Comparison of ENCODE assay signal across 17 cellular contexts in the genomic region with DNA sequence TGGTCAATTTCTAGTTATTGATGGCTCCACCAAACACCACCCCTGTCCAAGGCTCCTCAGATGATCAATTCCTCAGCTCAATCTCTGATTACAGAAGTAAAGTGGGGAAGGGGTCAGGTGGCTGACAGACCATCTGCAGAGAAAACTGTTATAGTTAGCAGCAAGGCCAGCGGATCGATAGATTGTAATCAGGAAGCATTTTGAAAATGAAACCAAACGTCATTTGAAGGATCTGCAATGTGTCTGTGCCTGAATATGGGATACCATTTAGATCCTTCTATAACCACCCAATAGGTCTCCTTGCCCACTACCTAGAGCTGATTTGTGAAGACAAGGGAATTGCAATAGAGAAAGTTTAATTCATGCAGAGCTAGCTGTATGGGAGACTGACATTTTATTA. TPM values are rescaled to one million over a fixed set of nuclear protein-coding genes. Genes with fewer than 3 reads are reported as not detected.
DNase-seq lines count a peak whose midpoint lies in the region; ATAC-seq and TF ChIP-seq lines count a peak whose summit lies in the region.
"Had no signal": no experiment of that assay in that cellular context is flagged by ENCODE, and none has a peak within 500 bp of the region (broad histone marks: within the 10 kb centered on the region; RNA-seq: fewer than 3 reads in every experiment).

No MANE protein-coding gene starts in this region.

- H3K27ac ChIP-seq in CD4-positive, alpha-beta memory T cell (ENCODE audit: low read depth, low read length) = no peak overlapping the region
- H3K27ac ChIP-seq in right lobe of liver (no peak overlapping the region), parathyroid adenoma (no peak overlapping the region)
- H3K27ac ChIP-seq: GM23248 had no signal

- no peaks in the 10 kb centered on the region for H3K27me3 ChIP-seq in CD4-positive, alpha-beta memory T cell (ENCODE audit: insufficient read depth, low read length)
- no peaks in the 10 kb centered on the region for H3K27me3 ChIP-seq in right lobe of liver
- H3K27me3 ChIP-seq in parathyroid adenoma (ENCODE audit: control insufficient read depth, insufficient read depth, low read length) = no peaks in the 10 kb centered on the region

- WGBS in right lobe of liver (ENCODE audit: insufficient coverage, low coverage, low lambda C conversion rate, missing lambda C conversion rate) = 22% methylated on average over 3 of the region's 3 CpGs

- no peak overlapping the region for H3K9ac ChIP-seq in parathyroid adenoma
- H3K9ac ChIP-seq: GM23248 had no signal

- H3K9me3 ChIP-seq in CD4-positive, alpha-beta memory T cell (ENCODE audit: control insufficient read depth in 1 of 2, low read length in 2 of 2) = no peaks in the 10 kb centered on the region
- no peaks in the 10 kb centered on the region for H3K9me3 ChIP-seq in right lobe of liver
- H3K9me3 ChIP-seq in parathyroid adenoma (ENCODE audit: control insufficient read depth, low read length) = no peaks in the 10 kb centered on the region

- H3K4me3 ChIP-seq in CD4-positive, alpha-beta memory T cell (ENCODE audit: low read length in 2 of 2) = no peak overlapping the region
- H3K4me3 ChIP-seq in right lobe of liver (no peak overlapping the region), parathyroid adenoma (ENCODE audit: low read depth, low read length) (no peak overlapping the region)
- H3K4me3 ChIP-seq: GM12878, GM23248 had no signal

- ATAC-seq in right lobe of liver = peak in 3 of 4 donors; percentile 39 to 66 (median 48)
- ATAC-seq in HG02885 (IDR thresholded peaks at IDR 0.05; ENCODE audit: poor library complexity, unreplicated experiment) = no peak
- ATAC-seq: GM12878, HCT116 had no signal

- H2AFZ ChIP-seq in parathyroid adenoma = peak overlapping the region; percentile 61
- H2AFZ ChIP-seq: GM23248 had no signal

- TF ChIP-seq CTCF in right lobe of liver (IDR thresholded peaks at IDR 0.05) (no peak), parathyroid adenoma (IDR thresholded peaks at IDR 0.05) (no peak)

- H3K36me3 Mint-ChIP-seq in CD4-positive, alpha-beta memory T cell = no peaks in the 10 kb centered on the region
- H3K36me3 Mint-ChIP-seq in activated CD4-positive, alpha-beta memory T cell treated with anti-CD3 and anti-CD28 coated beads, Interleukin-2, amount 10 ng/mL, durations not matched to agents 7 days and 5 days (ENCODE audit: low read depth) = no peaks in the 10 kb centered on the region
- H3K36me3 Mint-ChIP-seq: CD14-positive monocyte had no signal

- CTCF ChIA-PET in CD4-positive, alpha-beta memory T cell (lab: Charles Lee; ENCODE audit: partially characterized antibody) = interaction anchor here (0.6 kb wide), 1 partner anchor 109 kb away, joined by 3 read pairs; no protein-coding TSS in a partner anchor
- CTCF ChIA-PET in activated CD4-positive, alpha-beta memory T cell treated with anti-CD3 and anti-CD28 coated beads, Interleukin-2, amount 10 ng/mL, durations not matched to agents 7 days and 5 days (lab: Charles Lee) = interaction anchor here (0.7 to 1.6 kb wide), 2 partner anchors 61 to 294 kb away, joined by 3 to 4 read pairs; a partner anchor contains a TSS

- TF ChIP-seq POLR2A in right lobe of liver (IDR thresholded peaks at IDR 0.05) = no peak

- H3K27me3 Mint-ChIP-seq in CD4-positive, alpha-beta memory T cell = peaks cover 0 to 1% of the 10 kb centered on the region in 2 donors
- H3K27me3 Mint-ChIP-seq in activated CD4-positive, alpha-beta memory T cell treated with anti-CD3 and anti-CD28 coated beads, Interleukin-2, amount 10 ng/mL, durations not matched to agents 7 days and 5 days = no peaks in the 10 kb centered on the region

- no peak overlapping the region for H3K4me2 ChIP-seq in parathyroid adenoma (ENCODE audit: low read length)

- POLR2A ChIA-PET in CD4-positive, alpha-beta memory T cell (lab: Charles Lee; ENCODE audit: partially characterized antibody) = no interaction called here
- POLR2A ChIA-PET in activated CD4-positive, alpha-beta memory T cell treated with anti-CD3 and anti-CD28 coated beads, Interleukin-2, amount 10 ng/mL, durations not matched to agents 7 days and 5 days (lab: Charles Lee) = interaction anchor here (1.1 kb wide), 1 partner anchor 196 kb away, joined by 3 read pairs; no protein-coding TSS in a partner anchor

- intact Hi-C loops in CD4-positive, alpha-beta memory T cell (cut with micrococcal nuclease) = no loop called here
- intact Hi-C loops in right lobe of liver (cut with DNase I) = no loop called here

- H3K79me2 ChIP-seq in parathyroid adenoma = no peaks in the 10 kb centered on the region

- H3K4me1 Mint-ChIP-seq in CD4-positive, alpha-beta memory T cell = peaks cover 0 to 4% (median 4%) of the 10 kb centered on the region in 4 donors
- H3K4me1 Mint-ChIP-seq in activated CD4-positive, alpha-beta memory T cell treated with anti-CD3 and anti-CD28 coated beads, Interleukin-2, amount 10 ng/mL, durations not matched to agents 7 days and 5 days = peaks cover 4% of the 10 kb centered on the region

- H3K9me3 Mint-ChIP-seq in CD4-positive, alpha-beta memory T cell = no peaks in the 10 kb centered on the region
- H3K9me3 Mint-ChIP-seq in activated CD4-positive, alpha-beta memory T cell treated with anti-CD3 and anti-CD28 coated beads, Interleukin-2, amount 10 ng/mL, durations not matched to agents 7 days and 5 days = no peaks in the 10 kb centered on the region
- H3K9me3 Mint-ChIP-seq: CD14-positive monocyte had no signal

- no peaks in the 10 kb centered on the region for H3K36me3 ChIP-seq in CD4-positive, alpha-beta memory T cell (ENCODE audit: insufficient read depth, low read length)
- H3K36me3 ChIP-seq in right lobe of liver = no peaks in the 10 kb centered on the region
- H3K36me3 ChIP-seq in parathyroid adenoma (ENCODE audit: control insufficient read depth, insufficient read depth, low read length) = no peaks in the 10 kb centered on the region

- peak overlapping the region in 1 of 7 donors; percentile 51 for H3K27ac Mint-ChIP-seq in CD4-positive, alpha-beta memory T cell
- H3K27ac Mint-ChIP-seq in activated CD4-positive, alpha-beta memory T cell treated with anti-CD3 and anti-CD28 coated beads, Interleukin-2, amount 10 ng/mL, durations not matched to agents 7 days and 5 days = no peak overlapping the region

- no peaks in the 10 kb centered on the region for H3K4me1 ChIP-seq in CD4-positive, alpha-beta memory T cell (ENCODE audit: insufficient read depth, low read length)
- H3K4me1 ChIP-seq in right lobe of liver = no peaks in the 10 kb centered on the region
- peaks cover 7% of the 10 kb centered on the region for H3K4me1 ChIP-seq in parathyroid adenoma

- peak overlapping the region in 6 of 8 donors; percentile 8 to 67 (median 36) for H3K4me3 Mint-ChIP-seq in CD4-positive, alpha-beta memory T cell
- no peak overlapping the region for H3K4me3 Mint-ChIP-seq in activated CD4-positive, alpha-beta memory T cell treated with anti-CD3 and anti-CD28 coated beads, Interleukin-2, amount 10 ng/mL, durations not matched to agents 7 days and 5 days
- H3K4me3 Mint-ChIP-seq: CD14-positive monocyte had no signal

- no peak for DNase-seq in CD4-positive, alpha-beta memory T cell
- DNase-seq in OCI-M1 (lab: John Stamatoyannopoulos, UW) = peak; percentile 36
- DNase-seq in right lobe of liver = no peak
- DNase-seq in COR-L47 (lab: John Stamatoyannopoulos, UW) = no peak
- no peak for DNase-seq in KG1 (lab: John Stamatoyannopoulos, UW)
- DNase-seq in activated CD4-positive, alpha-beta memory T cell treated with anti-CD3 and anti-CD28 coated beads, Interleukin-2, amount 10 ng/mL, durations not matched to agents 7 days and 5 days = no peak
- DNase-seq: Calu3, DMS 273 treated with DMSO at 0.1 percent for 48 hours, GM23248 had no signal

RNA-seq across cellular contexts. Expression of a gene that starts 11.6 kb away (rescaled TPM):
- not detected for total RNA-seq in CD4-positive, alpha-beta memory T cell
- polyA plus RNA-seq in CD4-positive, alpha-beta memory T cell = not detected
- total RNA-seq in right lobe of liver = 1 to 10 TPM in 1 of 6 experiments, under 1 TPM in 3, not detected in 2; 0.14 to 4.5 (median 0.41) TPM
- not detected for total RNA-seq in activated CD4-positive, alpha-beta memory T cell treated with anti-CD3 and anti-CD28 coated beads, Interleukin-2, amount 10 ng/mL, durations not matched to agents 7 days and 5 days
- total RNA-seq: Calu3, G401, GM23248, HT1080 had no signal
- polyA plus RNA-seq: BJ, GM23248 had no signal

RNA-seq across cellular contexts. Expression of a gene that starts 25.0 kb away (rescaled TPM):
- total RNA-seq in CD4-positive, alpha-beta memory T cell = not detected
- polyA plus RNA-seq in CD4-positive, alpha-beta memory T cell = not detected
- total RNA-seq in right lobe of liver = 1 to 10 TPM in 1 of 6 experiments, under 1 TPM in 3, not detected in 2; 0.11 to 4.2 (median 0.36) TPM
- not detected for total RNA-seq in activated CD4-positive, alpha-beta memory T cell treated with anti-CD3 and anti-CD28 coated beads, Interleukin-2, amount 10 ng/mL, durations not matched to agents 7 days and 5 days
- total RNA-seq: G401, GM23248, HT1080 had no signal
- polyA plus RNA-seq: BJ, GM23248 had no signal

RNA-seq across cellular contexts. Expression of a gene that starts 39.1 kb away (rescaled TPM):
- total RNA-seq in CD4-positive, alpha-beta memory T cell = under 1 TPM; 0.09 to 0.19 TPM
- not detected for polyA plus RNA-seq in CD4-positive, alpha-beta memory T cell
- total RNA-seq in right lobe of liver = not detected
- total RNA-seq in activated CD4-positive, alpha-beta memory T cell treated with anti-CD3 and anti-CD28 coated beads, Interleukin-2, amount 10 ng/mL, durations not matched to agents 7 days and 5 days = under 1 TPM; 0.28 to 0.30 TPM
- total RNA-seq: G401, GM23248 had no signal
- polyA plus RNA-seq: BJ, CD14-positive monocyte, GM23248 had no signal
